ENCODE assay signal across 1 cellular context in genomic region chr18:22734812-22735627, GRCh38.
TF ChIP-seq lines count a peak whose summit lies in the region.

No MANE protein-coding gene starts in this region.

TF ChIP-seq in GM23338, 12 proteins besides CTCF, POLR2A, EP300 and RAD21 (continued from another document):
- no peak for TF ChIP-seq ZNF462 (CRISPR knock-in tag; IDR thresholded peaks at IDR 0.05)
- no peak for TF ChIP-seq REST (IDR thresholded peaks at IDR 0.05; ENCODE audit: unreplicated experiment)
- TF ChIP-seq EZH2phosphoT487 (IDR thresholded peaks at IDR 0.05; ENCODE audit: unreplicated experiment) = no peak
